Comparison of ENCODE assay signal across 12 cellular contexts in the genomic region with DNA sequence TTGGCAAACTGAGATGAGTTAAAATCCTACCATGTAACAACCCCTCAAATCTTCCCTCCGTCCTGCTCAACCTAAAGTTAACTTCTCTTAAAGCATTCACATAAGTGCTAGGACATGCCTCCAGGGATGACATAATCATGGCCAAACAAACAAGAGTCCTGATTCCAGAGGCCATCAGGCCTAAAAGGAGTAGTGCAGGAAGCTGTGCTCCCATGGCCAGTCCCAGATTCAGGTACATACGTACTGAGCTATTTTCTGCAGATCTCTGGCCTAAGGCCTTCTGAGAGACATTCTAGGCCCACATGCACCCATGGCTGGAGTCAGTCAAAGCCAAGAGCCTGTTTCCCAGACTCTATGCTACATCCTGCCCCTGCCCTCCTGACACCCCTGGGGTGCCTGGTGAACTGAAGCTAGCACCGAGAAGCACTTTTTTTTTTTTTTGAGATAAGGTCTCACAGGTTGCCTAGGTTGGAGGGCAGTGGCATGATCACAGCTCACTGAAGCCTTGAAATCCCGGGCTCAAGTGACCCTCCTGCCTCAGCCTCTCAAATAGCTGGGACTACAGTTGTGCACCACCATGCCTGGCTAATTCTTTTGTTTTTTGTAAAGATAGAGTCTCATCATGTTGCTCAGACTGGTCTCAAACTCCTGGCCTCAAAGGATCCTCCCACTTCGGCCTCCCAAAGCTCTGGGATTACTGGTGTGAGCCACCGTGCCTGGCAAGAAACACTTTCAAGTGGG. TPM values are rescaled to one million over a fixed set of nuclear protein-coding genes. Genes with fewer than 3 reads are reported as not detected.
A peak's percentile ranks its signal among the peaks of the same experiment; 100 is the strongest.
DNase-seq lines count a peak whose midpoint lies in the region; ATAC-seq and TF ChIP-seq lines count a peak whose summit lies in the region.
"Had no signal": no experiment of that assay in that cellular context is flagged by ENCODE, and none has a peak within 500 bp of the region (broad histone marks: within the 10 kb centered on the region; RNA-seq: fewer than 3 reads in every experiment).

No MANE protein-coding gene starts in this region.

- DNase-seq in CD4-positive, CD25-positive, alpha-beta regulatory T cell: peak in 1 of 3 donors; percentile 59
- DNase-seq in activated naive CD8-positive, alpha-beta T cell treated with anti-CD3 and anti-CD28 coated beads for 36 hours: no peak
- DNase-seq in Kasumi-1 (lab: John Stamatoyannopoulos, UW) (no peak), germinal center (ENCODE audit: low spot score) (no peak), type B pancreatic cell (ENCODE audit: extremely low spot score, unreplicated experiment) (no peak)
- DNase-seq: DMS153, NCI-H1417 had no signal

- peaks cover 53% of the 10 kb centered on the region for H3K36me3 Mint-ChIP-seq in CD4-positive, CD25-positive, alpha-beta regulatory T cell
- H3K36me3 Mint-ChIP-seq in activated naive CD8-positive, alpha-beta T cell treated with anti-CD3 and anti-CD28 coated beads for 36 hours: peaks cover 69% of the 10 kb centered on the region
- no peaks in the 10 kb centered on the region for H3K36me3 Mint-ChIP-seq in type B pancreatic cell

- H3K27me3 Mint-ChIP-seq in CD4-positive, CD25-positive, alpha-beta regulatory T cell: no peaks in the 10 kb centered on the region
- H3K27me3 Mint-ChIP-seq in activated naive CD8-positive, alpha-beta T cell treated with anti-CD3 and anti-CD28 coated beads for 36 hours: no peaks in the 10 kb centered on the region
- peaks cover 33% of the 10 kb centered on the region for H3K27me3 Mint-ChIP-seq in type B pancreatic cell

- ATAC-seq in CD4-positive, CD25-positive, alpha-beta regulatory T cell (ENCODE audit: low read depth in 2 of 2): no peak
- ATAC-seq in GM21737 (IDR thresholded peaks at IDR 0.05; ENCODE audit: unreplicated experiment): no peak

- peak overlapping the region; percentile 98 to 100 (median 100) for H3K27ac Mint-ChIP-seq in CD4-positive, CD25-positive, alpha-beta regulatory T cell
- H3K27ac Mint-ChIP-seq in activated naive CD8-positive, alpha-beta T cell treated with anti-CD3 and anti-CD28 coated beads for 36 hours: peak overlapping the region; percentile 98
- no peak overlapping the region for H3K27ac Mint-ChIP-seq in type B pancreatic cell

- H3K9me3 ChIP-seq in CD4-positive, CD25-positive, alpha-beta regulatory T cell (ENCODE audit: control insufficient read depth in 2 of 2, low read length in 2 of 2): no peaks in the 10 kb centered on the region
- H3K9me3 ChIP-seq in KOPT-K1 (ENCODE audit: insufficient read depth, low read length, poor library complexity, severe bottlenecking): no peaks in the 10 kb centered on the region
- no peaks in the 10 kb centered on the region for H3K9me3 ChIP-seq in mononuclear cell (ENCODE audit: low read depth, low read length)
- H3K9me3 ChIP-seq: SJSA1 had no signal

- TF ChIP-seq CTCF in type B pancreatic cell (conservative IDR thresholded peaks at IDR 0.05): no peak

- H3K4me1 Mint-ChIP-seq in CD4-positive, CD25-positive, alpha-beta regulatory T cell: peaks cover 12 to 67% (median 42%) of the 10 kb centered on the region in 4 donors
- peaks cover 52% of the 10 kb centered on the region for H3K4me1 Mint-ChIP-seq in activated naive CD8-positive, alpha-beta T cell treated with anti-CD3 and anti-CD28 coated beads for 36 hours
- no peaks in the 10 kb centered on the region for H3K4me1 Mint-ChIP-seq in type B pancreatic cell (ENCODE audit: unreplicated experiment)

- H3K9me3 Mint-ChIP-seq in CD4-positive, CD25-positive, alpha-beta regulatory T cell: peaks cover 0 to under 1% (median 0%) of the 10 kb centered on the region in 7 donors
- no peaks in the 10 kb centered on the region for H3K9me3 Mint-ChIP-seq in activated naive CD8-positive, alpha-beta T cell treated with anti-CD3 and anti-CD28 coated beads for 36 hours
- no peaks in the 10 kb centered on the region for H3K9me3 Mint-ChIP-seq in type B pancreatic cell

- peaks cover 19% of the 10 kb centered on the region for H3K36me3 ChIP-seq in CD4-positive, CD25-positive, alpha-beta regulatory T cell (ENCODE audit: control insufficient read depth, insufficient read depth, low read length)
- H3K36me3 ChIP-seq in KOPT-K1 (ENCODE audit: insufficient read depth, low read length): peaks cover 65% of the 10 kb centered on the region
- H3K36me3 ChIP-seq: SJSA1 had no signal

- H3K27me3 ChIP-seq in CD4-positive, CD25-positive, alpha-beta regulatory T cell (ENCODE audit: control insufficient read depth, insufficient read depth, low read length): no peaks in the 10 kb centered on the region
- H3K27me3 ChIP-seq in mononuclear cell (ENCODE audit: insufficient read depth, low read length): no peaks in the 10 kb centered on the region
- H3K27me3 ChIP-seq: SJSA1 had no signal

- peak overlapping the region; percentile 100 for H3K4me3 ChIP-seq in CD4-positive, CD25-positive, alpha-beta regulatory T cell (ENCODE audit: low read depth, low read length)
- H3K4me3 ChIP-seq in mononuclear cell (ENCODE audit: low read length): peak overlapping the region; percentile 62
- H3K4me3 ChIP-seq: SJSA1 had no signal

- H3K4me1 ChIP-seq in CD4-positive, CD25-positive, alpha-beta regulatory T cell (ENCODE audit: control insufficient read depth, insufficient read depth, low read length, poor library complexity, severe bottlenecking): peaks cover 76% of the 10 kb centered on the region
- peaks cover 23% of the 10 kb centered on the region for H3K4me1 ChIP-seq in mononuclear cell (ENCODE audit: insufficient read depth, low read length)
- H3K4me1 ChIP-seq: SJSA1 had no signal

- peak overlapping the region; percentile 92 to 99 (median 98) for H3K4me3 Mint-ChIP-seq in CD4-positive, CD25-positive, alpha-beta regulatory T cell
- H3K4me3 Mint-ChIP-seq in activated naive CD8-positive, alpha-beta T cell treated with anti-CD3 and anti-CD28 coated beads for 36 hours: peak overlapping the region; percentile 94
- no peak overlapping the region for H3K4me3 Mint-ChIP-seq in type B pancreatic cell

- H3K27ac ChIP-seq in CD4-positive, CD25-positive, alpha-beta regulatory T cell (ENCODE audit: insufficient read depth, low read length, poor library complexity, severe bottlenecking): peak overlapping the region; percentile 91
- peak overlapping the region; percentile 99 for H3K27ac ChIP-seq in KOPT-K1 (ENCODE audit: low read depth, low read length, poor library complexity, severe bottlenecking)
- H3K27ac ChIP-seq: SJSA1 had no signal

RNA-seq across cellular contexts. Expression of a gene that starts 0.6 kb away (rescaled TPM):
- 476 TPM for total RNA-seq in CD4-positive, CD25-positive, alpha-beta regulatory T cell
- 1,000 to 10,000 TPM; 1,148 to 1,577 (median 1,304) TPM for polyA plus RNA-seq in CD4-positive, CD25-positive, alpha-beta regulatory T cell
- total RNA-seq in activated naive CD8-positive, alpha-beta T cell treated with anti-CD3 and anti-CD28 coated beads for 36 hours: 100 to 1,000 TPM; 341 to 350 TPM
- total RNA-seq in mononuclear cell (122 TPM), type B pancreatic cell (ENCODE audit: low replicate concordance) (not detected in 2 replicates)
- total RNA-seq: SJSA1, skeletal muscle tissue had no signal

RNA-seq across cellular contexts. Expression of a gene that starts 2.2 kb away (rescaled TPM):
- 196 TPM for total RNA-seq in CD4-positive, CD25-positive, alpha-beta regulatory T cell
- polyA plus RNA-seq in CD4-positive, CD25-positive, alpha-beta regulatory T cell: 100 to 1,000 TPM; 393 to 477 (median 433) TPM
- total RNA-seq in activated naive CD8-positive, alpha-beta T cell treated with anti-CD3 and anti-CD28 coated beads for 36 hours: 100 to 1,000 TPM; 133 to 142 TPM
- total RNA-seq in mononuclear cell (49.7 TPM), type B pancreatic cell (ENCODE audit: low replicate concordance) (0.21 TPM in 1 of 2 replicates, not detected in the other)
- total RNA-seq: SJSA1 had no signal

RNA-seq across cellular contexts. Expression of a gene that starts 17.5 kb away (rescaled TPM):
- total RNA-seq in CD4-positive, CD25-positive, alpha-beta regulatory T cell: 49.1 TPM
- 10 to 100 TPM; 23.5 to 29.2 (median 25.4) TPM for polyA plus RNA-seq in CD4-positive, CD25-positive, alpha-beta regulatory T cell
- 10 to 100 TPM; 55.0 to 56.3 TPM for total RNA-seq in activated naive CD8-positive, alpha-beta T cell treated with anti-CD3 and anti-CD28 coated beads for 36 hours
- total RNA-seq in mononuclear cell (50.5 TPM), type B pancreatic cell (ENCODE audit: low replicate concordance) (42.5 and 43.6 TPM in 2 replicates)

RNA-seq across cellular contexts. Expression of a gene that starts 37.4 kb away (rescaled TPM):
- total RNA-seq in CD4-positive, CD25-positive, alpha-beta regulatory T cell: 585 TPM
- 100 to 1,000 TPM; 704 to 823 (median 778) TPM for polyA plus RNA-seq in CD4-positive, CD25-positive, alpha-beta regulatory T cell
- total RNA-seq in activated naive CD8-positive, alpha-beta T cell treated with anti-CD3 and anti-CD28 coated beads for 36 hours: 100 to 1,000 TPM; 364 TPM
- total RNA-seq in mononuclear cell (136 TPM), type B pancreatic cell (ENCODE audit: low replicate concordance) (not detected in 2 replicates)
- total RNA-seq: SJSA1, skeletal muscle tissue had no signal

RNA-seq across cellular contexts. Expression of a gene that starts 59.5 kb away (rescaled TPM):
- total RNA-seq in CD4-positive, CD25-positive, alpha-beta regulatory T cell: 154 TPM
- 100 to 1,000 TPM; 578 to 706 (median 677) TPM for polyA plus RNA-seq in CD4-positive, CD25-positive, alpha-beta regulatory T cell
- 100 to 1,000 TPM; 246 to 264 TPM for total RNA-seq in activated naive CD8-positive, alpha-beta T cell treated with anti-CD3 and anti-CD28 coated beads for 36 hours
- total RNA-seq in mononuclear cell: 50.8 TPM
- 207 and 263 TPM in 2 replicates for total RNA-seq in type B pancreatic cell (ENCODE audit: low replicate concordance)

Comparison
In these comparisons a context has a peak if more than half of its experiments do, and no peak if none do; other contexts are left out.
1. RNA of a gene that starts 0.6 kb away (total RNA-seq): 476 TPM in CD4-positive, CD25-positive, alpha-beta regulatory T cell (single experiment), 341 to 350 TPM in activated naive CD8-positive, alpha-beta T cell treated with anti-CD3 and anti-CD28 coated beads for 36 hours and 122 TPM in mononuclear cell (single experiment); not detected in type B pancreatic cell; every median in the first group is over 100 times any median in the second.
2. RNA of a gene that starts 2.2 kb away (total RNA-seq): 196 TPM in CD4-positive, CD25-positive, alpha-beta regulatory T cell (single experiment), 133 to 142 TPM in activated naive CD8-positive, alpha-beta T cell treated with anti-CD3 and anti-CD28 coated beads for 36 hours and 49.7 TPM in mononuclear cell (single experiment); 0.21 TPM in type B pancreatic cell; every median in the first group is over 10 times any median in the second.